In genomic region chr13:39051157-39051556, GRCh38 we compare ENCODE assay signal across 1 cellular context.
TF ChIP-seq lines count a peak whose summit lies in the region.

No MANE protein-coding gene starts in this region.

TF ChIP-seq in H1, 55 proteins besides CTCF, POLR2A, EP300 and RAD21:
- no peak for TF ChIP-seq MAX (IDR thresholded peaks at IDR 0.05)
- no peak for TF ChIP-seq SP4 (IDR thresholded peaks at IDR 0.05; ENCODE audit: low read length)
